Comparison of ENCODE assay signal across 21 cellular contexts in the genomic region with DNA sequence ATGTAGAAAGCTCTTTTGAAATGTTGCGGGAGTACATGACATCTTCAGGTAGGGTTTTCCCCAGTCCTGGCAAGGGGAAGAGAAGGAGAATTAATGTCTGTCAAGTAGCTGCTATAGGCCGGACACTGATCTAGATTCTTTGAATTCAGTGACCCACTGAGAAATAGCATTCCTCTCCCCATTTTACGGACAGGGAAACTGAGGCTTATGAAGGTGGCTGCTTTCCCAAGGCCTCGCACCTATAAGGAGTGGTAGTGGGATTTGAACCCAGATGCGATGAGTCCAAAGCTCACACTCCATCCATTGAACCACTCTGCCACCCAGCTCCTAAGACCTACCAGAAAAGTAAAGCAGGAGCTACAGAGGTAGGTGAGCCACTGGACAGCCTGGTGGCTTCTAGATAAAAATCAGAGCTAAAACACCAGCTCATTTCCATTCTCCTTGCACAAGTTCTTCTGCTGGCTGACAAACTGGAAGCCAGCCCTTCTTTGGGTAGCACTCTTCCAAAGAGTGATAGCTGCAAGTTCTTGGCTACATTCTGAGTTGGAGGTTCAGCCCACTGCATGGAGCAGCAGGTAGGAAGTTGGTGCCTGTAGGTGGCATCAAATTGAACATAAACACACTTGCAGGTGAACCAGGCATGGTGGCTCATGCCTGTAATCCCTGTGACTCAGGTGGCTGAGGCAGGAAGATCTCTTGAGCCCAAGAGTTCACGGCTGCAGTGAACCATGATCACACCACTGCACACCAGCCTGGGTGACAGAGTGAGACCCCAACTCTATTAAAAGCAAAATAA. TPM values are rescaled to one million over a fixed set of nuclear protein-coding genes. Genes with fewer than 3 reads are reported as not detected.
A peak's percentile ranks its signal among the peaks of the same experiment; 100 is the strongest.
DNase-seq lines count a peak whose midpoint lies in the region; ATAC-seq and TF ChIP-seq lines count a peak whose summit lies in the region.
"Had no signal": no experiment of that assay in that cellular context is flagged by ENCODE, and none has a peak within 500 bp of the region (broad histone marks: within the 10 kb centered on the region; RNA-seq: fewer than 3 reads in every experiment).

No MANE protein-coding gene starts in this region.

- no CpG with 5 or more reads among the region's 6 CpGs for WGBS in mesendoderm (ENCODE audit: extremely low coverage, insufficient coverage, low lambda C conversion rate)

- no peak overlapping the region for H3K23ac ChIP-seq in mesendoderm (ENCODE audit: low read length)

- TF ChIP-seq POLR2A in breast epithelium (IDR thresholded peaks at IDR 0.05), result no peak

- no peak overlapping the region for H3K18ac ChIP-seq in mesendoderm (ENCODE audit: low read length)

- H3K4me2 ChIP-seq in mesendoderm (ENCODE audit: low read length), result no peak overlapping the region
- H3K4me2 ChIP-seq: GM23338 had no signal

- no peak overlapping the region for H3K4me3 Mint-ChIP-seq in activated T-cell treated with anti-CD3 and anti-CD28 coated beads, Interleukin-2, amount 50 U/mL, for 72 hours
- H3K4me3 Mint-ChIP-seq: CD4-positive, alpha-beta memory T cell; GM23338 had no signal

- DNase-seq in activated T-cell treated with anti-CD3 and anti-CD28 coated beads, Interleukin-2, amount 50 U/mL, for 1 hour, result peak; percentile 1
- no peak for DNase-seq in activated T-cell treated with anti-CD3 and anti-CD28 coated beads, Interleukin-2, amount 50 U/mL, for 72 hours
- DNase-seq in epithelial cell of esophagus (ENCODE audit: low read depth) (peak; percentile 37), breast epithelium (ENCODE audit: low spot score in 2 of 2) (no peak), mesendoderm (no peak)
- DNase-seq: BE2C; CD4-positive, alpha-beta memory T cell; DMS153; EL; KG1; MV-4-11; NCI-H1417; NCI-H187; NCI-H226; NCI-H524; RPMI8226; SIG-M5 had no signal

- no peak overlapping the region for H2BK15ac ChIP-seq in mesendoderm (replicated peaks; ENCODE audit: low read depth)

- H3K4me3 ChIP-seq in epithelial cell of esophagus (ENCODE audit: low read length) (no peak overlapping the region), neutrophil (ENCODE audit: low read depth in 1 of 2, low read length in 1 of 2) (no peak overlapping the region), breast epithelium (no peak overlapping the region), mesendoderm (ENCODE audit: low read length) (no peak overlapping the region)
- H3K4me3 ChIP-seq: GM23338 had no signal

- H2BK5ac ChIP-seq in mesendoderm (ENCODE audit: low read length), result no peak overlapping the region

- peaks cover 28% of the 10 kb centered on the region for H3K4me1 Mint-ChIP-seq in activated T-cell treated with anti-CD3 and anti-CD28 coated beads, Interleukin-2, amount 50 U/mL, for 72 hours (ENCODE audit: low read depth)

- no peak overlapping the region for H2AK5ac ChIP-seq in mesendoderm (ENCODE audit: low read length)

- H4K8ac ChIP-seq in mesendoderm (ENCODE audit: low read depth, low read length), result no peak overlapping the region

- no peak overlapping the region for H3K27ac Mint-ChIP-seq in activated T-cell treated with anti-CD3 and anti-CD28 coated beads, Interleukin-2, amount 50 U/mL, for 72 hours

- peaks cover 26% of the 10 kb centered on the region for H3K79me1 ChIP-seq in mesendoderm (ENCODE audit: low read length)

- H3K27ac ChIP-seq in neutrophil (peak overlapping the region; percentile 99), breast epithelium (no peak overlapping the region), mesendoderm (ENCODE audit: low read depth, low read length) (no peak overlapping the region)

- H2BK120ac ChIP-seq in mesendoderm (ENCODE audit: low read depth, low read length), result no peak overlapping the region

- H3K27me3 Mint-ChIP-seq in activated T-cell treated with anti-CD3 and anti-CD28 coated beads, Interleukin-2, amount 50 U/mL, for 72 hours (ENCODE audit: low read depth), result no peaks in the 10 kb centered on the region
- H3K27me3 Mint-ChIP-seq: CD4-positive, alpha-beta memory T cell had no signal

- peak; percentile 11 for TF ChIP-seq CTCF in epithelial cell of esophagus (IDR thresholded peaks at IDR 0.05; ENCODE audit: insufficient read depth, low read depth, low read length, missing control alignments)
- TF ChIP-seq CTCF in neutrophil (IDR thresholded peaks at IDR 0.05), result no peak
- no peak for TF ChIP-seq CTCF in breast epithelium (IDR thresholded peaks at IDR 0.05)

- H3K79me2 ChIP-seq in mesendoderm (ENCODE audit: control insufficient read depth, insufficient read depth, low read length), result peaks cover 35% of the 10 kb centered on the region

- no peaks in the 10 kb centered on the region for H3K9me3 Mint-ChIP-seq in activated T-cell treated with anti-CD3 and anti-CD28 coated beads, Interleukin-2, amount 50 U/mL, for 72 hours
- H3K9me3 Mint-ChIP-seq: GM23338 had no signal

- H3K9me3 ChIP-seq in neutrophil (no peaks in the 10 kb centered on the region), breast epithelium (no peaks in the 10 kb centered on the region)
- H3K9me3 ChIP-seq: BE2C had no signal

- no peak for ATAC-seq in activated T-cell treated with anti-CD3 and anti-CD28 coated beads, Interleukin-2, amount 50 U/mL, for 72 hours (replicated peaks in 1 of 2)
- ATAC-seq in HG03378 (IDR thresholded peaks at IDR 0.05; ENCODE audit: unreplicated experiment), result no peak
- ATAC-seq: GM23338, HCT116 had no signal

- no peak overlapping the region for H3K4ac ChIP-seq in mesendoderm (ENCODE audit: low read depth, low read length)

- H3K56ac ChIP-seq in mesendoderm (ENCODE audit: low read length), result no peak overlapping the region

- H3K36me3 Mint-ChIP-seq in activated T-cell treated with anti-CD3 and anti-CD28 coated beads, Interleukin-2, amount 50 U/mL, for 72 hours (ENCODE audit: insufficient read depth in 2 of 2), result peaks cover 2 to 8% of the 10 kb centered on the region in 2 donors

- H3K27me3 ChIP-seq in neutrophil (no peaks in the 10 kb centered on the region), breast epithelium (no peaks in the 10 kb centered on the region), mesendoderm (ENCODE audit: insufficient read depth, low read length, poor library complexity) (no peaks in the 10 kb centered on the region)
- H3K27me3 ChIP-seq: BE2C had no signal

- H3K36me3 ChIP-seq in neutrophil (no peaks in the 10 kb centered on the region), breast epithelium (no peaks in the 10 kb centered on the region), mesendoderm (ENCODE audit: control insufficient read depth, insufficient read depth, low read length) (no peaks in the 10 kb centered on the region)
- H3K36me3 ChIP-seq: BE2C had no signal

- no peak overlapping the region for H3K9ac ChIP-seq in mesendoderm (ENCODE audit: low read length)

- no peak overlapping the region for H4K5ac ChIP-seq in mesendoderm (ENCODE audit: low read length)

- intact Hi-C loops in breast epithelium (cut with DNase I; ENCODE audit: low total_unique reads), result no loop called here

- H3K4me1 ChIP-seq in neutrophil (ENCODE audit: control insufficient read depth in 1 of 2, insufficient read depth in 1 of 2, low read depth in 1 of 2, low read length in 1 of 2), result peaks cover 99 to 100% of the 10 kb centered on the region in 2 experiments
- no peaks in the 10 kb centered on the region for H3K4me1 ChIP-seq in breast epithelium
- H3K4me1 ChIP-seq in mesendoderm (ENCODE audit: control insufficient read depth, low read depth, low read length), result peaks cover 3% of the 10 kb centered on the region

RNA-seq across cellular contexts. Expression of gene ZNF710, which starts 22.0 kb away (rescaled TPM):
- total RNA-seq in activated T-cell treated with anti-CD3 and anti-CD28 coated beads, Interleukin-2, amount 50 U/mL, for 72 hours, result 10 to 100 TPM; 26.6 to 32.3 TPM
- 10 to 100 TPM in 2 of 3 donors, 1 to 10 TPM in 1; 4.0 to 14.4 (median 10.4) TPM for total RNA-seq in breast epithelium
- polyA plus RNA-seq in mesendoderm (2013, experiment 1 of 2), result 51.0 TPM
- 54.6 TPM for polyA plus RNA-seq in mesendoderm (2013, experiment 2 of 2)

Comparison
In these comparisons a context has a peak if more than half of its experiments do, and no peak if none do; other contexts are left out.
1. DNase-seq: peak in activated T-cell treated with anti-CD3 and anti-CD28 coated beads, Interleukin-2, amount 50 U/mL, for 1 hour (single experiment) and epithelial cell of esophagus (single experiment); none in activated T-cell treated with anti-CD3 and anti-CD28 coated beads, Interleukin-2, amount 50 U/mL, for 72 hours (0 of 2), breast epithelium (0 of 2) and mesendoderm (single experiment).